ENCODE assay signal across 1 cellular context in the genomic region with DNA sequence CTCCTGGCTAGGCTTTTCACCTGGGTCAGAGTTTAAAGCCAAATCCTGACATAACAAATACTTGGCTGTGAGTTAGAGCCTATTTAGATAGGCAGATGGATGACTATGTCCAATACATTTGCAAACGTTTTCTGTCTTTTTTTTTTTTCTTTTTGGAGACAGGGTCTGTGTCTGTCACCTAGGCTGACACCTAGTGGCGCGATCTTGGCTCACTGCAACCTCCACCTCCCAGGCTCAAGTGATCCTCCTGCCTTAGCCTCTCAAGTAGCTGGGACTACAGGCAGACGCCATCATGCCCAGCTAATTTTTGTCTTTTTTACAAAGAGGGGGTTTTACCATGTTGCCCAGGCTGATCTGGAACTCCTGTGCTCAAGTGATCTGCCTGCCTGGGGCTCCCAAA.
TF ChIP-seq lines count a peak whose summit lies in the region.

No MANE protein-coding gene starts in this region.

TF ChIP-seq in HepG2, 621 proteins besides CTCF, POLR2A, EP300 and RAD21 (continued from another document):
- TF ChIP-seq, protein P1, sequence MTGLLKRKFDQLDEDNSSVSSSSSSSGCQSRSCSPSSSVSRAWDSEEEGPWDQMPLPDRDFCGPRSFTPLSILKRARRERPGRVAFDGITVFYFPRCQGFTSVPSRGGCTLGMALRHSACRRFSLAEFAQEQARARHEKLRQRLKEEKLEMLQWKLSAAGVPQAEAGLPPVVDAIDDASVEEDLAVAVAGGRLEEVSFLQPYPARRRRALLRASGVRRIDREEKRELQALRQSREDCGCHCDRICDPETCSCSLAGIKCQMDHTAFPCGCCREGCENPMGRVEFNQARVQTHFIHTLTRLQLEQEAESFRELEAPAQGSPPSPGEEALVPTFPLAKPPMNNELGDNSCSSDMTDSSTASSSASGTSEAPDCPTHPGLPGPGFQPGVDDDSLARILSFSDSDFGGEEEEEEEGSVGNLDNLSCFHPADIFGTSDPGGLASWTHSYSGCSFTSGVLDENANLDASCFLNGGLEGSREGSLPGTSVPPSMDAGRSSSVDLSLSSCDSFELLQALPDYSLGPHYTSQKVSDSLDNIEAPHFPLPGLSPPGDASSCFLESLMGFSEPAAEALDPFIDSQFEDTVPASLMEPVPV (CRISPR knock-in tag; IDR thresholded peaks at IDR 0.05), result no peak
- TF ChIP-seq, protein P2, sequence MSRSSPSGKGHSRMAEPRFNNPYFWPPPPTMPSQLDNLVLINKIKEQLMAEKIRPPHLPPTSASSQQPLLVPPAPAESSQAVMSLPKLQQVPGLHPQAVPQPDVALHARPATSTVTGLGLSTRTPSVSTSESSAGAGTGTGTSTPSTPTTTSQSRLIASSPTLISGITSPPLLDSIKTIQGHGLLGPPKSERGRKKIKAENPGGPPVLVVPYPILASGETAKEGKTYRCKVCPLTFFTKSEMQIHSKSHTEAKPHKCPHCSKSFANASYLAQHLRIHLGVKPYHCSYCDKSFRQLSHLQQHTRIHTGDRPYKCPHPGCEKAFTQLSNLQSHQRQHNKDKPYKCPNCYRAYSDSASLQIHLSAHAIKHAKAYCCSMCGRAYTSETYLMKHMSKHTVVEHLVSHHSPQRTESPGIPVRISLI (CRISPR knock-in tag; IDR thresholded peaks at IDR 0.05; ENCODE audit: borderline replicate concordance), result peak; percentile 75
- peak; percentile 16; the same call in 1 of the 2 replicates for TF ChIP-seq SMC3 (IDR thresholded peaks at IDR 0.05; ENCODE audit: low read length)
- TF ChIP-seq, protein P3, sequence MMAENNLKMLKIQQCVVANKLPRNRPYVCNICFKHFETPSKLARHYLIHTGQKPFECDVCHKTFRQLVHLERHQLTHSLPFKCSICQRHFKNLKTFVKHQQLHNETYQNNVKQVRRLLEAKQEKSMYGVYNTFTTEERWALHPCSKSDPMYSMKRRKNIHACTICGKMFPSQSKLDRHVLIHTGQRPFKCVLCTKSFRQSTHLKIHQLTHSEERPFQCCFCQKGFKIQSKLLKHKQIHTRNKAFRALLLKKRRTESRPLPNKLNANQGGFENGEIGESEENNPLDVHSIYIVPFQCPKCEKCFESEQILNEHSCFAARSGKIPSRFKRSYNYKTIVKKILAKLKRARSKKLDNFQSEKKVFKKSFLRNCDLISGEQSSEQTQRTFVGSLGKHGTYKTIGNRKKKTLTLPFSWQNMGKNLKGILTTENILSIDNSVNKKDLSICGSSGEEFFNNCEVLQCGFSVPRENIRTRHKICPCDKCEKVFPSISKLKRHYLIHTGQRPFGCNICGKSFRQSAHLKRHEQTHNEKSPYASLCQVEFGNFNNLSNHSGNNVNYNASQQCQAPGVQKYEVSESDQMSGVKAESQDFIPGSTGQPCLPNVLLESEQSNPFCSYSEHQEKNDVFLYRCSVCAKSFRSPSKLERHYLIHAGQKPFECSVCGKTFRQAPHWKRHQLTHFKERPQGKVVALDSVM (CRISPR knock-in tag; IDR thresholded peaks at IDR 0.05), result peak; percentile 97
- no peak for TF ChIP-seq ZNF3 (CRISPR knock-in tag; IDR thresholded peaks at IDR 0.05)
- TF ChIP-seq ZNF589 (CRISPR knock-in tag; conservative IDR thresholded peaks at IDR 0.05), result no peak
